8 cellular contexts compared by ENCODE assay signal in the genomic region with DNA sequence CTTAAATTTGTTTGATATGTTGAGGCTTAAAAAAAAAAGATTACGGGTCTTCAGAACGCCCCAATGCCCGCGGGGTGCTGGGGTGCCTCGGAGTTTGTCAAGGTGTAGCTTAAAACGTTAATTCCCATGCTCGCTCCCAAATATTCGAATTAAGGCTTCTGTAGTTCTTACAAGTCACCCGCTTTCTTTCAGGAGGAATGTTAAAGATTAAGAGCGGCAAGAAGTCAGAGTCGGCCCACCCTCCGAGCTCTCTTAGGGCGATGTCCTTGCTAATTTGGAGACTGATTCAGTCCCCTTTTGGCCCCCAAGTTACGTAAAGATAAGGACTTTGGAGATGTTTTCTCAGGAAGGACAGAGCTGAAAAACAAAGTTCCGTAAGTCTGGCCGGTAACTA. TPM values are rescaled to one million over a fixed set of nuclear protein-coding genes. Genes with fewer than 3 reads are reported as not detected.
DNase-seq lines count a peak whose midpoint lies in the region; ATAC-seq, FAIRE-seq and TF ChIP-seq lines count a peak whose summit lies in the region.

No MANE protein-coding gene starts in this region.

- H3K79me2 ChIP-seq in hepatocyte = peaks cover 40% of the 10 kb centered on the region

- TF ChIP-seq RAD21 in A549 (conservative IDR thresholded peaks at IDR 0.05 in 1 of 2, IDR thresholded peaks at IDR 0.05 in 1 of 2) = no peak

- H3K9me3 Mint-ChIP-seq in activated CD8-positive, alpha-beta T cell treated with anti-CD3 and anti-CD28 coated beads for 36 hours = no peaks in the 10 kb centered on the region
- no peaks in the 10 kb centered on the region for H3K9me3 Mint-ChIP-seq in stimulated activated memory B cell treated with anti-CD40 and anti-IgM and Interleukin-4, amounts not matched to agents 10 μg/mL and 1 μg/mL and 100 μg/mL, for 72 hours

- intact Hi-C loops in activated CD8-positive, alpha-beta T cell treated with anti-CD3 and anti-CD28 coated beads for 36 hours (cut with micrococcal nuclease) = no loop called here

- H3K27ac Mint-ChIP-seq in activated CD8-positive, alpha-beta T cell treated with anti-CD3 and anti-CD28 coated beads for 36 hours = peak overlapping the region; percentile 100
- peak overlapping the region; percentile 87 for H3K27ac Mint-ChIP-seq in stimulated activated memory B cell treated with anti-CD40 and anti-IgM and Interleukin-4, amounts not matched to agents 10 μg/mL and 1 μg/mL and 100 μg/mL, for 72 hours

- H4K20me1 ChIP-seq in hepatocyte (ENCODE audit: insufficient read depth, poor library complexity, severe bottlenecking) = peaks cover 38% of the 10 kb centered on the region

- H3K4me2 ChIP-seq in A549 = peak overlapping the region; percentile 73
- peak overlapping the region; percentile 71 for H3K4me2 ChIP-seq in hepatocyte

- H3K4me3 Mint-ChIP-seq in activated CD8-positive, alpha-beta T cell treated with anti-CD3 and anti-CD28 coated beads for 36 hours = peak overlapping the region; percentile 98
- peak overlapping the region; percentile 79 for H3K4me3 Mint-ChIP-seq in stimulated activated memory B cell treated with anti-CD40 and anti-IgM and Interleukin-4, amounts not matched to agents 10 μg/mL and 1 μg/mL and 100 μg/mL, for 72 hours

- H3K27ac ChIP-seq in A549 = peak overlapping the region; percentile 95 to 96
- H3K27ac ChIP-seq in hepatocyte = peak overlapping the region; percentile 87

- peak overlapping the region; percentile 61 for H3K4me3 ChIP-seq in A549
- peak overlapping the region; percentile 12 for H3K4me3 ChIP-seq in hepatocyte

- DNase-seq in A549 (ENCODE audit: low read depth in 1 of 2, low spot score in 1 of 2) = no peak
- no peak for DNase-seq in activated CD8-positive, alpha-beta T cell treated with anti-CD3 and anti-CD28 coated beads for 36 hours
- peak; percentile 22 for DNase-seq in hepatocyte (ENCODE audit: low spot score)
- DNase-seq in NCI-H2196 treated with DMSO at 0.1 percent for 48 hours (lab: John Stamatoyannopoulos, UW; ENCODE audit: unreplicated experiment) = no peak
- no peak for DNase-seq in RCC 7860 (ENCODE audit: low spot score)
- no peak for DNase-seq in HuH-7 (ENCODE audit: low spot score)

- peaks cover 16% of the 10 kb centered on the region for H3K4me1 ChIP-seq in A549
- H3K4me1 ChIP-seq in hepatocyte (ENCODE audit: insufficient read depth) = peaks cover 26% of the 10 kb centered on the region

- peak; percentile 1; a peak in 1 of 6 replicates for ATAC-seq in A549
- peak; percentile 0 for ATAC-seq in GM21423 (IDR thresholded peaks at IDR 0.05; ENCODE audit: unreplicated experiment)
- no peak for ATAC-seq in activated CD8-positive, alpha-beta T cell treated with anti-CD3 and anti-CD28 coated beads for 36 hours
- ATAC-seq in stimulated activated memory B cell treated with anti-CD40 and anti-IgM and Interleukin-4, amounts not matched to agents 10 μg/mL and 1 μg/mL and 100 μg/mL, for 72 hours = no peak

- H2AFZ ChIP-seq in hepatocyte = peak overlapping the region; percentile 75

- FAIRE-seq in A549 (lab: Jason Lieb, UNC) (no peak), RCC 7860 (lab: Jason Lieb, UNC) (no peak)

- H3K9me3 ChIP-seq in A549 = no peaks in the 10 kb centered on the region
- no peaks in the 10 kb centered on the region for H3K9me3 ChIP-seq in hepatocyte (ENCODE audit: low read depth)

- TF ChIP-seq EP300 in A549 (IDR thresholded peaks at IDR 0.05) = no peak

- H3K4me1 Mint-ChIP-seq in activated CD8-positive, alpha-beta T cell treated with anti-CD3 and anti-CD28 coated beads for 36 hours (ENCODE audit: low read depth) = peaks cover 31% of the 10 kb centered on the region
- H3K4me1 Mint-ChIP-seq in stimulated activated memory B cell treated with anti-CD40 and anti-IgM and Interleukin-4, amounts not matched to agents 10 μg/mL and 1 μg/mL and 100 μg/mL, for 72 hours = peaks cover 27% of the 10 kb centered on the region

- no peak for TF ChIP-seq POLR2A in A549 (IDR thresholded peaks at IDR 0.05; ENCODE audit: low read length)

- POLR2A ChIA-PET in A549 (lab: Yijun Ruan, JAX) = interaction anchor here (0.9 to 2.3 kb wide), 7 partner anchors 8 to 619 kb away, joined by 3 to 13 read pairs (median 5); partner anchors contain the start of gene FGF18
- POLR2A ChIA-PET in activated CD8-positive, alpha-beta T cell treated with anti-CD3 and anti-CD28 coated beads for 36 hours (lab: Charles Lee) = interaction anchor here (0.8 to 4.9 kb wide), 9 partner anchors 9 to 815 kb away, joined by 3 to 86 read pairs (median 6); no protein-coding TSS in a partner anchor

- peaks cover 3% of the 10 kb centered on the region for H3K27me3 Mint-ChIP-seq in activated CD8-positive, alpha-beta T cell treated with anti-CD3 and anti-CD28 coated beads for 36 hours
- no peaks in the 10 kb centered on the region for H3K27me3 Mint-ChIP-seq in stimulated activated memory B cell treated with anti-CD40 and anti-IgM and Interleukin-4, amounts not matched to agents 10 μg/mL and 1 μg/mL and 100 μg/mL, for 72 hours

- H3K36me3 Mint-ChIP-seq in activated CD8-positive, alpha-beta T cell treated with anti-CD3 and anti-CD28 coated beads for 36 hours (ENCODE audit: low read depth) = peaks cover 43% of the 10 kb centered on the region
- H3K36me3 Mint-ChIP-seq in stimulated activated memory B cell treated with anti-CD40 and anti-IgM and Interleukin-4, amounts not matched to agents 10 μg/mL and 1 μg/mL and 100 μg/mL, for 72 hours = peaks cover 40% of the 10 kb centered on the region

- CTCF ChIA-PET in A549 (lab: Yijun Ruan, JAX) = interaction anchor here (0.9 to 1.8 kb wide), 3 partner anchors 10 to 16 kb away, joined by 3 to 4 read pairs (median 3); no protein-coding TSS in a partner anchor
- CTCF ChIA-PET in activated CD8-positive, alpha-beta T cell treated with anti-CD3 and anti-CD28 coated beads for 36 hours (lab: Charles Lee) = interaction anchor here (0.6 kb wide), 2 partner anchors 11 to 483 kb away, joined by 3 read pairs; no protein-coding TSS in a partner anchor

- H3K27me3 ChIP-seq in hepatocyte = no peaks in the 10 kb centered on the region

- WGBS in A549 (ENCODE audit: missing lambda C conversion rate) = 11% methylated on average over 16 of the region's 16 CpGs
- 18% methylated on average over 16 of the region's 16 CpGs for WGBS in hepatocyte (ENCODE audit: low lambda C conversion rate, missing lambda C conversion rate)

- H3K36me3 ChIP-seq in hepatocyte (replicated peaks; ENCODE audit: insufficient read depth, low read depth) = peaks cover 3% of the 10 kb centered on the region

- TF ChIP-seq CTCF in A549 (IDR thresholded peaks at IDR 0.05) = no peak
- no peak for TF ChIP-seq CTCF in activated CD8-positive, alpha-beta T cell treated with anti-CD3 and anti-CD28 coated beads for 36 hours (IDR thresholded peaks at IDR 0.05)
- no peak for TF ChIP-seq CTCF in hepatocyte (IDR thresholded peaks at IDR 0.05; ENCODE audit: poor library complexity)

- no peaks in the 10 kb centered on the region for H3K9me2 ChIP-seq in hepatocyte (replicated peaks; ENCODE audit: insufficient read depth)

TF ChIP-seq in A549, 52 proteins besides CTCF, POLR2A, EP300 and RAD21:
- no peak for TF ChIP-seq MAZ (IDR thresholded peaks at IDR 0.05; ENCODE audit: borderline replicate concordance, low read depth, low read length)
- no peak for TF ChIP-seq CBX8 (IDR thresholded peaks at IDR 0.05)
- no peak for TF ChIP-seq HOXA7 (CRISPR knock-in tag; IDR thresholded peaks at IDR 0.05)
TF ChIP-seq in A549: peak in this region for 0.

RNA-seq across cellular contexts. Expression of gene NPM1, which starts 0.8 kb away (rescaled TPM):
- polyA plus RNA-seq in A549 (2011; rRNA removed) = 2,566 and 3,380 TPM in 2 replicates
- polyA plus RNA-seq in A549 (2012; cell fraction: cytosol; rRNA removed) = 3,631 and 5,963 TPM in 2 replicates
- polyA plus RNA-seq in A549 (2012; cell fraction: nucleus; rRNA removed) = 379 and 644 TPM in 2 replicates
- 4,830 to 6,153 TPM (median 5,196 TPM) in 3 replicates for polyA plus RNA-seq in A549 (2017; fragmentation: RNase III; extraction: RNeasy Plus Mini Kit Qiagen cat#74134 plus additional on column Dnase treatment)
- 928 and 1,367 TPM in 2 replicates for polyA minus RNA-seq in A549 (2011; rRNA and poly(A)+ RNA removed)
- total RNA-seq in activated CD8-positive, alpha-beta T cell treated with anti-CD3 and anti-CD28 coated beads for 36 hours = 1,000 to 10,000 TPM; 3,203 to 3,498 TPM
- total RNA-seq in hepatocyte = 1,088 and 1,095 TPM in 2 replicates
- 373 and 443 TPM in 2 replicates for polyA plus RNA-seq in hepatocyte

RNA-seq across cellular contexts. Expression of gene FGF18, which starts 32.6 kb away (rescaled TPM):
- polyA plus RNA-seq in A549 (2011; rRNA removed) (0.11 and 0.16 TPM in 2 replicates), A549 (2017; fragmentation: RNase III; extraction: RNeasy Plus Mini Kit Qiagen cat#74134 plus additional on column Dnase treatment) (0.09 to 0.34 TPM (median 0.18 TPM) in 3 replicates), hepatocyte (6.5 and 7.2 TPM in 2 replicates)
- polyA plus RNA-seq in A549 (2012; cell fraction: cytosol; rRNA removed) = 0.17 and 0.19 TPM in 2 replicates
- polyA plus RNA-seq in A549 (2012; cell fraction: nucleus; rRNA removed) = 0.41 and 0.86 TPM in 2 replicates
- polyA minus RNA-seq in A549 (2011; rRNA and poly(A)+ RNA removed) = not detected in 2 replicates
- under 1 TPM in 1 of 2 experiments, not detected in 1; 0.18 TPM for total RNA-seq in activated CD8-positive, alpha-beta T cell treated with anti-CD3 and anti-CD28 coated beads for 36 hours
- total RNA-seq in hepatocyte = 1.00 and 2.2 TPM in 2 replicates

Comparison
In these comparisons a context has a peak if more than half of its experiments do, and no peak if none do; other contexts are left out.
1. ATAC-seq: peak in A549 (2 of 2) and GM21423 (single experiment); none in activated CD8-positive, alpha-beta T cell treated with anti-CD3 and anti-CD28 coated beads for 36 hours (single experiment) and stimulated activated memory B cell treated with anti-CD40 and anti-IgM and Interleukin-4, amounts not matched to agents 10 μg/mL and 1 μg/mL and 100 μg/mL, for 72 hours (single experiment).